ENCODE assay signal across 17 cellular contexts in genomic region chr6:134795696-134796095, GRCh38.
"Had no signal": no experiment of that assay in that cellular context is flagged by ENCODE, and none has a peak within 500 bp of the region (broad histone marks: within the 10 kb centered on the region; RNA-seq: fewer than 3 reads in every experiment).

No MANE protein-coding gene starts in this region.

- H3K36me3 Mint-ChIP-seq: brain had no signal

- H3K36me3 ChIP-seq: esophagus muscularis mucosa, upper lobe of right lung had no signal

- H3K27ac Mint-ChIP-seq: activated CD8-positive, alpha-beta T cell treated with anti-CD3 and anti-CD28 coated beads, Interleukin-2, amount 10 ng/mL, durations not matched to agents 7 days and 5 days; activated naive CD4-positive, alpha-beta T cell treated with anti-CD3 and anti-CD28 coated beads for 36 hours; activated T-helper 1 cell treated with anti-CD3 and anti-CD28 coated beads, Interleukin-12 subunit alpha, Interleukin-12 subunit beta, Interleukin-2, Interleukin-4 antibody, amounts not matched to agents 30 ng/mL and 10 ng/mL and 1 ng/mL, durations not matched to agents 14 hours and 24 hours and 36 hours; endodermal cell; naive thymus-derived CD4-positive, alpha-beta T cell had no signal

- H3K4me3 Mint-ChIP-seq: activated CD8-positive, alpha-beta T cell treated with anti-CD3 and anti-CD28 coated beads, Interleukin-2, amount 10 ng/mL, durations not matched to agents 7 days and 5 days; activated naive CD4-positive, alpha-beta T cell treated with anti-CD3 and anti-CD28 coated beads for 36 hours; activated T-helper 1 cell treated with anti-CD3 and anti-CD28 coated beads, Interleukin-12 subunit alpha, Interleukin-12 subunit beta, Interleukin-2, Interleukin-4 antibody, amounts not matched to agents 30 ng/mL and 10 ng/mL and 1 ng/mL, durations not matched to agents 14 hours and 24 hours and 36 hours; brain; endodermal cell; naive thymus-derived CD4-positive, alpha-beta T cell had no signal

- H3K27ac ChIP-seq: esophagus muscularis mucosa, upper lobe of right lung had no signal

- H3K4me1 Mint-ChIP-seq: brain; naive thymus-derived CD4-positive, alpha-beta T cell had no signal

- H3K27me3 ChIP-seq: esophagus muscularis mucosa, upper lobe of right lung had no signal

- H3K4me1 ChIP-seq: upper lobe of right lung had no signal

- H3K4me3 ChIP-seq: esophagus muscularis mucosa, upper lobe of right lung had no signal

- H3K9me2 ChIP-seq: SK-N-SH had no signal

- ATAC-seq: activated CD8-positive, alpha-beta T cell treated with anti-CD3 and anti-CD28 coated beads, Interleukin-2, amount 10 ng/mL, durations not matched to agents 7 days and 5 days; naive thymus-derived CD4-positive, alpha-beta T cell; upper lobe of right lung had no signal

- H3K4me2 ChIP-seq: SK-N-SH had no signal

- DNase-seq: activated CD4-positive, alpha-beta T cell treated with anti-CD3 and anti-CD28 coated beads for 48 hours; activated CD8-positive, alpha-beta memory T cell treated with anti-CD3 and anti-CD28 coated beads, Interleukin-2, amount 50 U/mL, for 48 hours; activated CD8-positive, alpha-beta T cell treated with anti-CD3 and anti-CD28 coated beads, Interleukin-2, amount 10 ng/mL, durations not matched to agents 7 days and 5 days; activated naive CD4-positive, alpha-beta T cell treated with anti-CD3 and anti-CD28 coated beads for 36 hours; cerebellar nuclear complex; dermis blood vessel endothelial cell; midbrain; naive thymus-derived CD4-positive, alpha-beta T cell; nucleus accumbens; SK-N-SH; stimulated activated CD4-positive, alpha-beta T cell treated with anti-CD3 and anti-CD28 coated beads, Interleukin-2, amount 100 ng/mL, for 48 hours; stimulated activated naive CD4-positive, alpha-beta T cell treated with Interleukin-2 at 50 U/mL for 16 hours; upper lobe of right lung had no signal
